Comparison of ENCODE assay signal across 14 cellular contexts in the genomic region with DNA sequence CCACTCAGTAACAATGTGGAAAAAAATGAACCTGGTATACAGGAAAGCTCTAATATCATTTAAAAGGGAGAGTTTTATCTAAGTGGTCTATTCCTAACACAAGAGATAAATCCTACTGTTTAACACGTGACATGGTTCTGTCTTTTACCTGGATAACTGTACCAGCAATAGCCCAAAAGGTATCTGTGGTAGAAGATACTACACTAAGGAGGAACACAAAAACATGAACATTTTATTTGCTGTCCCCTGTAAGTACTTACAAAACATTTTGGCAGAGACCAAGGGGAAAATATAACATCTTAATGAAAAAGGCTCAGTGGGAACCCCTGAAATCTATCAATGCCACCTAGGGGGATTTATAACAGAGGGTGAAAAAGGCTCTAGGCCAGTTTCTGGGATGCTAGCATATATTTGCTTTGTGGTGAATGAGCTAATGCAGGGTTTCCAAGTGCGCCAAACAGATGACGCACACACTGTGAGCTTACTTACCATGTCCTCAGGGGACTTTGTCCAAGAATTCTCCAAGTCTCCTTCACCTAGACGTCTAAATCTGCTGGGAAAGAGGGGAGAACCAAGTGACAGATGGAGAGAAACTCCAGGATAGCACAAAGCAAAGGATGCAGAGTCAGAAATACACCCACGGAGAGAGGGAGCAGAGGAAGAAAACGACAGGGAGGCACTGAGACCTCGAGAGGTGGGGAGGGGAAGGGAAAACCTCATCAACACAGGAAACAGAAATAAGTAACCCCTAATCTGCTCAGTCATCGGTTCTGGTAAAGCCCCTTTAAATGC.
DNase-seq lines count a peak whose midpoint lies in the region; ATAC-seq and TF ChIP-seq lines count a peak whose summit lies in the region.
"Had no signal": no experiment of that assay in that cellular context is flagged by ENCODE, and none has a peak within 500 bp of the region (broad histone marks: within the 10 kb centered on the region; RNA-seq: fewer than 3 reads in every experiment).

No MANE protein-coding gene starts in this region.

- TF ChIP-seq CTCF in fibroblast of mammary gland (conservative IDR thresholded peaks at IDR 0.05; ENCODE audit: control insufficient read depth, insufficient read depth, low read depth, low read length) (no peak), Caco-2 (IDR thresholded peaks at IDR 0.05; ENCODE audit: insufficient read depth in 1 of 2, low read depth in 1 of 2, low read length in 1 of 2, severe bottlenecking in 1 of 2, unreplicated experiment in 1 of 2) (no peak)

- POLR2A ChIA-PET in Caco-2 (lab: Charles Lee), result no interaction called here

- peaks cover 6% of the 10 kb centered on the region for H3K4me1 Mint-ChIP-seq in stimulated activated naive CD8-positive, alpha-beta T cell treated with anti-CD3 and anti-CD28 coated beads, Interleukin-15, amount 100 ng/mL, for 72 hours
- H3K4me1 Mint-ChIP-seq in Caco-2 (ENCODE audit: low read depth, unreplicated experiment), result no peaks in the 10 kb centered on the region

- intact Hi-C loops in Caco-2 (cut with micrococcal nuclease; ENCODE audit: unreplicated experiment), result no loop called here

- ATAC-seq in stimulated activated naive CD8-positive, alpha-beta T cell treated with anti-CD3 and anti-CD28 coated beads, Interleukin-15, amount 100 ng/mL, for 72 hours, result peak; percentile 73
- ATAC-seq in GM18517 (IDR thresholded peaks at IDR 0.05; ENCODE audit: unreplicated experiment), result no peak
- ATAC-seq: GM12878 had no signal

- no peaks in the 10 kb centered on the region for H3K9me3 Mint-ChIP-seq in stimulated activated naive CD8-positive, alpha-beta T cell treated with anti-CD3 and anti-CD28 coated beads, Interleukin-15, amount 100 ng/mL, for 72 hours
- H3K9me3 Mint-ChIP-seq in Caco-2 (ENCODE audit: unreplicated experiment), result no peaks in the 10 kb centered on the region
- H3K9me3 Mint-ChIP-seq: activated naive CD4-positive, alpha-beta T cell treated with anti-CD3 and anti-CD28 coated beads, Interleukin-2, amount 10 ng/mL, durations not matched to agents 7 days and 5 days had no signal

- BruUV-seq in Caco-2 (replicated peaks; lab: Mats Ljungman, UMichigan), result no TSS peak

- no peaks in the 10 kb centered on the region for H3K4me1 ChIP-seq in Caco-2

- no peak overlapping the region for H3K4me3 ChIP-seq in fibroblast of mammary gland (ENCODE audit: control insufficient read depth, low read depth, low read length)
- no peak overlapping the region for H3K4me3 ChIP-seq in Caco-2 (ENCODE audit: low read depth, low read length)
- H3K4me3 ChIP-seq: GM12878, lung had no signal

- H3K9me3 ChIP-seq in Caco-2, result no peaks in the 10 kb centered on the region

- H3K4me3 Mint-ChIP-seq in stimulated activated naive CD8-positive, alpha-beta T cell treated with anti-CD3 and anti-CD28 coated beads, Interleukin-15, amount 100 ng/mL, for 72 hours, result peak overlapping the region; percentile 53 to 60
- no peak overlapping the region for H3K4me3 Mint-ChIP-seq in Caco-2 (ENCODE audit: unreplicated experiment)
- H3K4me3 Mint-ChIP-seq: activated naive CD4-positive, alpha-beta T cell treated with anti-CD3 and anti-CD28 coated beads, Interleukin-2, amount 10 ng/mL, durations not matched to agents 7 days and 5 days had no signal

- no peaks in the 10 kb centered on the region; the same call in 1 of the 2 replicates for H3K27me3 ChIP-seq in Caco-2 (replicated peaks; ENCODE audit: control insufficient read depth, insufficient read depth, low read length)

- DNase-seq in NCI-H2227 (lab: John Stamatoyannopoulos, UW; ENCODE audit: unreplicated experiment), result peak; percentile 12
- DNase-seq in NCI-H2227 treated with DMSO at 0.1 percent for 48 hours (lab: John Stamatoyannopoulos, UW), result no peak
- DNase-seq in SK-MEL-5 (ENCODE audit: low read depth, low spot score), result peak; percentile 27
- DNase-seq in fibroblast of mammary gland (ENCODE audit: low read depth), result peak; percentile 97
- no peak for DNase-seq in stimulated activated naive CD8-positive, alpha-beta T cell treated with anti-CD3 and anti-CD28 coated beads, Interleukin-15, amount 100 ng/mL, for 72 hours
- no peak for DNase-seq in Caco-2
- no peak for DNase-seq in medulla oblongata (ENCODE audit: extremely low spot score)
- DNase-seq: activated naive CD4-positive, alpha-beta T cell treated with anti-CD3 and anti-CD28 coated beads, Interleukin-2, amount 10 ng/mL, durations not matched to agents 7 days and 5 days; AML-193; Karpas-422; NCI-H526 treated with DMSO at 0.1 percent for 48 hours had no signal

- in situ Hi-C loops in SK-MEL-5 (cut with HindIII; ENCODE audit: low pct_unique_long_range_greater_than_20kb, low sequenced_read_pairs), result no loop called here

- peaks cover 47% of the 10 kb centered on the region for H3K27me3 Mint-ChIP-seq in stimulated activated naive CD8-positive, alpha-beta T cell treated with anti-CD3 and anti-CD28 coated beads, Interleukin-15, amount 100 ng/mL, for 72 hours
- H3K27me3 Mint-ChIP-seq in Caco-2 (ENCODE audit: insufficient read depth, unreplicated experiment), result peaks cover 15% of the 10 kb centered on the region

- no peaks in the 10 kb centered on the region for H3K36me3 Mint-ChIP-seq in Caco-2 (ENCODE audit: insufficient read depth, unreplicated experiment)
- H3K36me3 Mint-ChIP-seq: activated naive CD4-positive, alpha-beta T cell treated with anti-CD3 and anti-CD28 coated beads, Interleukin-2, amount 10 ng/mL, durations not matched to agents 7 days and 5 days had no signal

- CTCF ChIA-PET in Caco-2 (lab: Charles Lee), result no interaction called here

- H3K27ac Mint-ChIP-seq in stimulated activated naive CD8-positive, alpha-beta T cell treated with anti-CD3 and anti-CD28 coated beads, Interleukin-15, amount 100 ng/mL, for 72 hours, result peak overlapping the region in 1 of 2 donors; percentile 67
- no peak overlapping the region for H3K27ac Mint-ChIP-seq in Caco-2 (ENCODE audit: unreplicated experiment)
- H3K27ac Mint-ChIP-seq: activated naive CD4-positive, alpha-beta T cell treated with anti-CD3 and anti-CD28 coated beads, Interleukin-2, amount 10 ng/mL, durations not matched to agents 7 days and 5 days had no signal

- no peaks in the 10 kb centered on the region for H3K36me3 ChIP-seq in Caco-2 (ENCODE audit: control insufficient read depth, insufficient read depth, low read length)

Comparison
In these comparisons a context has a peak if more than half of its experiments do, and no peak if none do; other contexts are left out.
1. DNase-seq: peak in NCI-H2227 (single experiment), SK-MEL-5 (single experiment) and fibroblast of mammary gland (single experiment); none in NCI-H2227 treated with DMSO at 0.1 percent for 48 hours (single experiment), stimulated activated naive CD8-positive, alpha-beta T cell treated with anti-CD3 and anti-CD28 coated beads, Interleukin-15, amount 100 ng/mL, for 72 hours (0 of 2), Caco-2 (0 of 2) and medulla oblongata (single experiment).